In genomic region chr5:14737309-14737708, GRCh38 we compare ENCODE assay signal across 22 cellular contexts.
DNase-seq lines count a peak whose midpoint lies in the region; ATAC-seq, FAIRE-seq and TF ChIP-seq lines count a peak whose summit lies in the region.
"Had no signal": no experiment of that assay in that cellular context is flagged by ENCODE, and none has a peak within 500 bp of the region (broad histone marks: within the 10 kb centered on the region; RNA-seq: fewer than 3 reads in every experiment).

No MANE protein-coding gene starts in this region.

- H3K4me3 Mint-ChIP-seq in activated T-cell treated with anti-CD3 and anti-CD28 coated beads, Interleukin-2, amount 50 U/mL, for 24 hours, result no peak overlapping the region
- H3K4me3 Mint-ChIP-seq: B cell; CD4-positive, alpha-beta T cell; IgD-negative memory B cell had no signal

- no peaks in the 10 kb centered on the region for H4K20me1 ChIP-seq in K562 (replicated peaks; ENCODE audit: control insufficient read depth, insufficient read depth, low read length)

- no peaks in the 10 kb centered on the region for H3K27me3 Mint-ChIP-seq in activated T-cell treated with anti-CD3 and anti-CD28 coated beads, Interleukin-2, amount 50 U/mL, for 24 hours
- H3K27me3 Mint-ChIP-seq: B cell; CD4-positive, alpha-beta T cell; IgD-negative memory B cell had no signal

- BruUV-seq in K562 (replicated peaks; lab: Mats Ljungman, UMichigan), result no TSS peak

- H3K4me1 ChIP-seq in K562 (replicated peaks in 1 of 2; ENCODE audit: control insufficient read depth in 2 of 2, insufficient read depth in 2 of 2, low read length in 2 of 2) (peaks cover 0 to 3% of the 10 kb centered on the region in 2 experiments; a peak in 1 of 5 replicates), tibial artery (peaks cover 0 to 34% (median 3%) of the 10 kb centered on the region in 4 donors)
- H3K4me1 ChIP-seq: Caco-2 had no signal

- no peak for FAIRE-seq in K562 (lab: Jason Lieb, UNC)
- FAIRE-seq: G401.6 had no signal

- H3K27ac Mint-ChIP-seq in activated T-cell treated with anti-CD3 and anti-CD28 coated beads, Interleukin-2, amount 50 U/mL, for 24 hours, result peak overlapping the region; percentile 14
- H3K27ac Mint-ChIP-seq: B cell had no signal

- intact Hi-C loops in K562 (cut with micrococcal nuclease), result no loop called here
- intact Hi-C loops in tibial artery (cut with DNase I; ENCODE audit: low total_unique reads), result no loop called here

- no peaks in the 10 kb centered on the region for H3K9me1 ChIP-seq in K562 (ENCODE audit: control insufficient read depth, insufficient read depth, low read length)

- in situ Hi-C loops in K562 (cut with MboI), result no loop called here

- TF ChIP-seq CTCF in K562 (IDR thresholded peaks at IDR 0.05 in 2 of 3, conservative IDR thresholded peaks at IDR 0.05 in 1 of 3; ENCODE audit: insufficient read depth in 2 of 3, low read depth in 1 of 3, low read length in 3 of 3) (no peak), tibial artery (IDR thresholded peaks at IDR 0.05) (no peak)

- DNase-seq in activated T-cell treated with anti-CD3 and anti-CD28 coated beads, Interleukin-2, amount 50 U/mL, for 24 hours, result no peak
- no peak for DNase-seq in activated T-cell treated with anti-CD3 and anti-CD28 coated beads, Interleukin-2, amount 50 U/mL, for 1 hour
- DNase-seq in K562 (ENCODE audit: extremely low read depth in 1 of 4, low spot score in 3 of 4) (no peak), substantia nigra (lab: John Stamatoyannopoulos, UW) (peak in 2 of 49 donors; percentile 19 to 24), tibial artery (no peak), iPS-NIHi11 (ENCODE audit: low spot score) (no peak)
- DNase-seq: 8988T; Caco-2; CD4-positive, alpha-beta T cell; MM.1S; NCI-H187; NCI-H2107; NCI-H510A treated with DMSO at 0.1 percent for 48 hours; NCI-H82; OCI-M1; SIG-M5 had no signal

- no peak overlapping the region for H3K9ac ChIP-seq in K562 (ENCODE audit: insufficient read depth in 1 of 2, low read depth in 2 of 2, low read length in 2 of 2)

- H3K79me2 ChIP-seq in K562 (ENCODE audit: control insufficient read depth, insufficient read depth, low read length), result no peaks in the 10 kb centered on the region

- H3K4me3 ChIP-seq in K562 (no peak overlapping the region), tibial artery (no peak overlapping the region)
- H3K4me3 ChIP-seq: HAP-1 had no signal

- H3K36me3 Mint-ChIP-seq in activated T-cell treated with anti-CD3 and anti-CD28 coated beads, Interleukin-2, amount 50 U/mL, for 24 hours (ENCODE audit: low read depth), result peaks cover 90% of the 10 kb centered on the region

- H3K36me3 ChIP-seq in K562 (ENCODE audit: control insufficient read depth, insufficient read depth, low read length) (no peaks in the 10 kb centered on the region), tibial artery (peaks cover 17 to 77% (median 38%) of the 10 kb centered on the region in 3 donors)
- H3K36me3 ChIP-seq: HAP-1 had no signal

- ATAC-seq in K562 (peak; percentile 30), HG02884 (IDR thresholded peaks at IDR 0.05; ENCODE audit: unreplicated experiment) (no peak)

- H3K27ac ChIP-seq in K562 (ENCODE audit: extremely low read depth, low read depth, low read length) (no peak overlapping the region), layer of hippocampus (ENCODE audit: low read depth, low read length) (peak overlapping the region; percentile 56), substantia nigra (ENCODE audit: low read depth, low read length, poor library complexity, severe bottlenecking) (peak overlapping the region; percentile 47), tibial artery (no peak overlapping the region)

- H3K9me3 ChIP-seq in K562 (replicated peaks; ENCODE audit: control insufficient read depth, insufficient read depth, low read depth, low read length) (no peaks in the 10 kb centered on the region), tibial artery (no peaks in the 10 kb centered on the region)
- H3K9me3 ChIP-seq: Caco-2, HAP-1 had no signal

- no peak for TF ChIP-seq RAD21 in K562 (CRISPR knock-in tag; conservative IDR thresholded peaks at IDR 0.05 in 1 of 2, IDR thresholded peaks at IDR 0.05 in 1 of 2)

- no peaks in the 10 kb centered on the region for H3K9me3 Mint-ChIP-seq in activated T-cell treated with anti-CD3 and anti-CD28 coated beads, Interleukin-2, amount 50 U/mL, for 24 hours
- H3K9me3 Mint-ChIP-seq: CD4-positive, alpha-beta T cell; IgD-negative memory B cell had no signal

- 22% methylated on average over 10 of the region's 10 CpGs for WGBS in K562 (ENCODE audit: insufficient coverage, low coverage, missing lambda C conversion rate)

- no peak for TF ChIP-seq EP300 in K562 (IDR thresholded peaks at IDR 0.05; ENCODE audit: low read length)

- H3K27me3 ChIP-seq in K562 (ENCODE audit: control insufficient read depth in 2 of 2, insufficient read depth in 2 of 2, low read length in 2 of 2) (peaks cover 8 to 27% of the 10 kb centered on the region in 2 experiments; a peak in 4 of 5 replicates), layer of hippocampus (ENCODE audit: control insufficient read depth, insufficient read depth, low read length) (no peaks in the 10 kb centered on the region), tibial artery (no peaks in the 10 kb centered on the region)

- no peak overlapping the region for H3K4me2 ChIP-seq in K562 (ENCODE audit: insufficient read depth, low read length)

- H3K4me1 Mint-ChIP-seq in activated T-cell treated with anti-CD3 and anti-CD28 coated beads, Interleukin-2, amount 50 U/mL, for 24 hours (ENCODE audit: low read depth), result peaks cover 10% of the 10 kb centered on the region
- H3K4me1 Mint-ChIP-seq: B cell had no signal

- H2AFZ ChIP-seq in K562 (ENCODE audit: low read depth, low read length), result no peak overlapping the region

- TF ChIP-seq POLR2A in K562 (conservative IDR thresholded peaks at IDR 0.05), result no peak

- CTCF ChIA-PET in K562 (lab: Yijun Ruan, JAX; ENCODE audit: low intra/inter-chr PET ratio), result no interaction called here

- POLR2A ChIA-PET in K562 (lab: Yijun Ruan, JAX), result no interaction called here

TF ChIP-seq in K562, 482 proteins besides CTCF, POLR2A, EP300 and RAD21 (continues in another document):
- TF ChIP-seq TFAM (CRISPR knock-in tag; conservative IDR thresholded peaks at IDR 0.05), result no peak
- no peak for TF ChIP-seq ELK3 (CRISPR knock-in tag; IDR thresholded peaks at IDR 0.05)
- no peak for TF ChIP-seq ZBTB26 (CRISPR knock-in tag; IDR thresholded peaks at IDR 0.05)
- no peak for TF ChIP-seq ZNF655 (CRISPR knock-in tag; IDR thresholded peaks at IDR 0.05)
- no peak for TF ChIP-seq HBP1 (CRISPR knock-in tag; IDR thresholded peaks at IDR 0.05)
- TF ChIP-seq NCOR1 (IDR thresholded peaks at IDR 0.05), result no peak
- TF ChIP-seq RBM34 (IDR thresholded peaks at IDR 0.05; ENCODE audit: borderline replicate concordance, insufficient read depth, low read length), result no peak
- TF ChIP-seq DLX4 (CRISPR knock-in tag; IDR thresholded peaks at IDR 0.05), result no peak
- TF ChIP-seq MIER1 (IDR thresholded peaks at IDR 0.05; ENCODE audit: low read depth), result no peak
- no peak for TF ChIP-seq MCM5 (IDR thresholded peaks at IDR 0.05; ENCODE audit: low read depth)
- no peak for TF ChIP-seq ZNF165 (CRISPR knock-in tag; IDR thresholded peaks at IDR 0.05; ENCODE audit: borderline replicate concordance)

Comparison
In these comparisons a context has a peak if more than half of its experiments do, and no peak if none do; other contexts are left out.
1. H3K27ac ChIP-seq: peak in layer of hippocampus (single experiment) and substantia nigra (single experiment); none in K562 (single experiment) and tibial artery (0 of 2).